In the genomic region with DNA sequence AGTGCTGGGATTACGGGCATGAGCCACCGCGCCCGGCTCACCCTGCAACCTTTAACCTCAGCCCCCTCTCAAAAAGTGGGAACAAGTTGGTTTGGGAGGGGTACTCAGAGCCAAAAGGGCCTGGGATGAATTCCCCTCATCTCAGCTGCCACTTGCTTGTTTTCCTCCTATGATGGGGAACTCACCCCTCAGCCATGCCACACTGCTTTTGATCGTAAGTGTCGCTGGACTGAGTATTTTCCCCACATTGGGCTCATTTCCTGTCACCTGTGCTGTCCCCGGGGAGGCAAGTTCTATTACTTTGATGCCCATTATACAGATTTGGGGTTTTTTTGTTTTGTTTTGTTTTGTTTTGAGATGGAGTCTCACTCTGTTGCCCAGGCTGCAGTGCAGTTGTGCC, we compare ENCODE assay signal across 21 cellular contexts. TPM values are rescaled to one million over a fixed set of nuclear protein-coding genes. Genes with fewer than 3 reads are reported as not detected.
DNase-seq lines count a peak whose midpoint lies in the region; ATAC-seq, FAIRE-seq and TF ChIP-seq lines count a peak whose summit lies in the region.
"Had no signal": no experiment of that assay in that cellular context is flagged by ENCODE, and none has a peak within 500 bp of the region (broad histone marks: within the 10 kb centered on the region; RNA-seq: fewer than 3 reads in every experiment).

No MANE protein-coding gene starts in this region.

- intact Hi-C loops in activated CD4-positive, alpha-beta T cell treated with anti-CD3 and anti-CD28 coated beads, Interleukin-2, amount 10 ng/mL, durations not matched to agents 24 days and 14 days (cut with micrococcal nuclease), result no loop called here
- intact Hi-C loops in activated T-helper 1 cell treated with anti-CD3 and anti-CD28 coated beads, Interleukin-12 subunit alpha, Interleukin-12 subunit beta, Interleukin-2, Interleukin-4 antibody, amounts not matched to agents 30 ng/mL and 10 ng/mL and 1 ng/mL, durations not matched to agents 14 hours and 24 hours and 36 hours (cut with micrococcal nuclease), result no loop called here

- ATAC-seq in naive thymus-derived CD8-positive, alpha-beta T cell, result no peak
- ATAC-seq in HG02610 (IDR thresholded peaks at IDR 0.05; ENCODE audit: unreplicated experiment), result no peak
- no peak for ATAC-seq in HG03378 (IDR thresholded peaks at IDR 0.05; ENCODE audit: unreplicated experiment)
- ATAC-seq: A549, foreskin keratinocyte had no signal

- DNase-seq in activated CD4-positive, alpha-beta T cell treated with anti-CD3 and anti-CD28 coated beads, Interleukin-2, amount 10 ng/mL, durations not matched to agents 24 days and 14 days, result peak; percentile 73
- DNase-seq in activated CD4-positive, alpha-beta T cell treated with anti-CD3 and anti-CD28 coated beads for 1 hour, result no peak
- no peak for DNase-seq in GM12891 (ENCODE audit: insufficient read length, low spot score)
- no peak for DNase-seq in activated T-helper 1 cell treated with anti-CD3 and anti-CD28 coated beads, Interleukin-12 subunit alpha, Interleukin-12 subunit beta, Interleukin-2, Interleukin-4 antibody, amounts not matched to agents 30 ng/mL and 10 ng/mL and 1 ng/mL, durations not matched to agents 14 hours and 24 hours and 36 hours (ENCODE audit: low spot score)
- DNase-seq in naive thymus-derived CD8-positive, alpha-beta T cell, result no peak
- DNase-seq in stimulated activated CD4-positive, alpha-beta T cell treated with anti-CD3 and anti-CD28 coated beads, Interleukin-4, amount 100 ng/mL, for 1 hour, result no peak
- DNase-seq: DMS79 treated with DMSO at 0.1 percent for 48 hours, foreskin keratinocyte, H7, KBM-7, mesendoderm, MV-4-11, NCI-H1930, NCI-H446 had no signal

- H3K27me3 Mint-ChIP-seq in activated CD4-positive, alpha-beta T cell treated with anti-CD3 and anti-CD28 coated beads, Interleukin-2, amount 10 ng/mL, durations not matched to agents 24 days and 14 days, result no peaks in the 10 kb centered on the region
- H3K27me3 Mint-ChIP-seq in activated T-helper 1 cell treated with anti-CD3 and anti-CD28 coated beads, Interleukin-12 subunit alpha, Interleukin-12 subunit beta, Interleukin-2, Interleukin-4 antibody, amounts not matched to agents 30 ng/mL and 10 ng/mL and 1 ng/mL, durations not matched to agents 14 hours and 24 hours and 36 hours (ENCODE audit: insufficient read depth), result no peaks in the 10 kb centered on the region
- no peaks in the 10 kb centered on the region for H3K27me3 Mint-ChIP-seq in naive thymus-derived CD8-positive, alpha-beta T cell

- peaks cover 40% of the 10 kb centered on the region for H3K4me1 Mint-ChIP-seq in activated CD4-positive, alpha-beta T cell treated with anti-CD3 and anti-CD28 coated beads, Interleukin-2, amount 10 ng/mL, durations not matched to agents 24 days and 14 days
- H3K4me1 Mint-ChIP-seq in activated T-helper 1 cell treated with anti-CD3 and anti-CD28 coated beads, Interleukin-12 subunit alpha, Interleukin-12 subunit beta, Interleukin-2, Interleukin-4 antibody, amounts not matched to agents 30 ng/mL and 10 ng/mL and 1 ng/mL, durations not matched to agents 14 hours and 24 hours and 36 hours (ENCODE audit: low read depth), result peaks cover 28% of the 10 kb centered on the region
- peaks cover 14 to 74% (median 63%) of the 10 kb centered on the region in 4 donors for H3K4me1 Mint-ChIP-seq in naive thymus-derived CD8-positive, alpha-beta T cell
- H3K4me1 Mint-ChIP-seq: neural crest cell had no signal

- TF ChIP-seq POLR2A in GM12891 (IDR thresholded peaks at IDR 0.05; ENCODE audit: low read depth, low read length), result no peak

- H3K27ac Mint-ChIP-seq in activated CD4-positive, alpha-beta T cell treated with anti-CD3 and anti-CD28 coated beads, Interleukin-2, amount 10 ng/mL, durations not matched to agents 24 days and 14 days, result peak overlapping the region; percentile 66
- H3K27ac Mint-ChIP-seq in activated T-helper 1 cell treated with anti-CD3 and anti-CD28 coated beads, Interleukin-12 subunit alpha, Interleukin-12 subunit beta, Interleukin-2, Interleukin-4 antibody, amounts not matched to agents 30 ng/mL and 10 ng/mL and 1 ng/mL, durations not matched to agents 14 hours and 24 hours and 36 hours, result peak overlapping the region; percentile 78
- H3K27ac Mint-ChIP-seq in naive thymus-derived CD8-positive, alpha-beta T cell, result peak overlapping the region; percentile 99 to 100 (median 100)

- FAIRE-seq in GM12891 (lab: Jason Lieb, UNC), result peak; percentile 51
- FAIRE-seq: A549 had no signal

- no peak overlapping the region for H3K4me3 Mint-ChIP-seq in activated CD4-positive, alpha-beta T cell treated with anti-CD3 and anti-CD28 coated beads, Interleukin-2, amount 10 ng/mL, durations not matched to agents 24 days and 14 days
- H3K4me3 Mint-ChIP-seq in activated T-helper 1 cell treated with anti-CD3 and anti-CD28 coated beads, Interleukin-12 subunit alpha, Interleukin-12 subunit beta, Interleukin-2, Interleukin-4 antibody, amounts not matched to agents 30 ng/mL and 10 ng/mL and 1 ng/mL, durations not matched to agents 14 hours and 24 hours and 36 hours, result no peak overlapping the region
- H3K4me3 Mint-ChIP-seq in naive thymus-derived CD8-positive, alpha-beta T cell, result peak overlapping the region; percentile 16 to 91 (median 80)
- H3K4me3 Mint-ChIP-seq: neural crest cell had no signal

- peaks cover 15% of the 10 kb centered on the region for H3K36me3 Mint-ChIP-seq in activated CD4-positive, alpha-beta T cell treated with anti-CD3 and anti-CD28 coated beads, Interleukin-2, amount 10 ng/mL, durations not matched to agents 24 days and 14 days (ENCODE audit: low read depth)
- H3K36me3 Mint-ChIP-seq in activated T-helper 1 cell treated with anti-CD3 and anti-CD28 coated beads, Interleukin-12 subunit alpha, Interleukin-12 subunit beta, Interleukin-2, Interleukin-4 antibody, amounts not matched to agents 30 ng/mL and 10 ng/mL and 1 ng/mL, durations not matched to agents 14 hours and 24 hours and 36 hours (ENCODE audit: low read depth), result peaks cover 16% of the 10 kb centered on the region
- H3K36me3 Mint-ChIP-seq in naive thymus-derived CD8-positive, alpha-beta T cell, result peaks cover 0 to 23% (median 7%) of the 10 kb centered on the region in 3 donors

- POLR2A ChIA-PET in naive thymus-derived CD8-positive, alpha-beta T cell (lab: Charles Lee), result interaction anchor here (0.7 to 11.8 kb wide), 11 partner anchors 11 to 363 kb away, joined by 3 to 376 read pairs (median 6); partner anchors contain the start of genes CIRBP, KISS1R, MED16 and R3HDM4

- H3K9me3 Mint-ChIP-seq in activated CD4-positive, alpha-beta T cell treated with anti-CD3 and anti-CD28 coated beads, Interleukin-2, amount 10 ng/mL, durations not matched to agents 24 days and 14 days, result no peaks in the 10 kb centered on the region
- no peaks in the 10 kb centered on the region for H3K9me3 Mint-ChIP-seq in activated T-helper 1 cell treated with anti-CD3 and anti-CD28 coated beads, Interleukin-12 subunit alpha, Interleukin-12 subunit beta, Interleukin-2, Interleukin-4 antibody, amounts not matched to agents 30 ng/mL and 10 ng/mL and 1 ng/mL, durations not matched to agents 14 hours and 24 hours and 36 hours
- no peaks in the 10 kb centered on the region for H3K9me3 Mint-ChIP-seq in naive thymus-derived CD8-positive, alpha-beta T cell
- H3K9me3 Mint-ChIP-seq: neural crest cell had no signal

RNA-seq across cellular contexts. Expression of gene R3HDM4, which starts 6.5 kb away (rescaled TPM):
- total RNA-seq in activated CD4-positive, alpha-beta T cell treated with anti-CD3 and anti-CD28 coated beads, Interleukin-2, amount 10 ng/mL, durations not matched to agents 24 days and 14 days, result 86.8 and 91.5 TPM in 2 replicates
- polyA plus RNA-seq in GM12891 (2012; ENCODE audit: low read depth, missing spikeins), result 35.8 TPM
- 94.3 and 96.4 TPM in 2 replicates for total RNA-seq in activated T-helper 1 cell treated with anti-CD3 and anti-CD28 coated beads, Interleukin-12 subunit alpha, Interleukin-12 subunit beta, Interleukin-2, Interleukin-4 antibody, amounts not matched to agents 30 ng/mL and 10 ng/mL and 1 ng/mL, durations not matched to agents 14 hours and 24 hours and 36 hours
- 100 to 1,000 TPM; 179 to 184 TPM for total RNA-seq in naive thymus-derived CD8-positive, alpha-beta T cell
- polyA plus RNA-seq in naive thymus-derived CD8-positive, alpha-beta T cell, result 100 to 1,000 TPM; 137 to 238 (median 182) TPM

RNA-seq across cellular contexts. Expression of gene KISS1R, which starts 10.7 kb away (rescaled TPM):
- 12.9 and 16.8 TPM in 2 replicates for total RNA-seq in activated CD4-positive, alpha-beta T cell treated with anti-CD3 and anti-CD28 coated beads, Interleukin-2, amount 10 ng/mL, durations not matched to agents 24 days and 14 days
- polyA plus RNA-seq in GM12891 (2012; ENCODE audit: low read depth, missing spikeins), result 0.63 TPM
- 6.8 and 8.9 TPM in 2 replicates for total RNA-seq in activated T-helper 1 cell treated with anti-CD3 and anti-CD28 coated beads, Interleukin-12 subunit alpha, Interleukin-12 subunit beta, Interleukin-2, Interleukin-4 antibody, amounts not matched to agents 30 ng/mL and 10 ng/mL and 1 ng/mL, durations not matched to agents 14 hours and 24 hours and 36 hours
- 1 to 10 TPM; 1.4 to 2.6 TPM for total RNA-seq in naive thymus-derived CD8-positive, alpha-beta T cell
- under 1 TPM; 0.18 to 0.58 (median 0.52) TPM for polyA plus RNA-seq in naive thymus-derived CD8-positive, alpha-beta T cell
- total RNA-seq: dermis microvascular lymphatic vessel endothelial cell, foreskin keratinocyte, prostate gland, thoracic aorta had no signal
- polyA plus RNA-seq: foreskin keratinocyte had no signal

RNA-seq across cellular contexts. Expression of gene RNU6-9, which starts 13.2 kb away (rescaled TPM):
- not detected in 2 replicates for total RNA-seq in activated CD4-positive, alpha-beta T cell treated with anti-CD3 and anti-CD28 coated beads, Interleukin-2, amount 10 ng/mL, durations not matched to agents 24 days and 14 days
- not detected for polyA plus RNA-seq in GM12891 (2012; ENCODE audit: low read depth, missing spikeins)
- total RNA-seq in activated T-helper 1 cell treated with anti-CD3 and anti-CD28 coated beads, Interleukin-12 subunit alpha, Interleukin-12 subunit beta, Interleukin-2, Interleukin-4 antibody, amounts not matched to agents 30 ng/mL and 10 ng/mL and 1 ng/mL, durations not matched to agents 14 hours and 24 hours and 36 hours, result not detected in 2 replicates
- total RNA-seq in naive thymus-derived CD8-positive, alpha-beta T cell, result not detected
- polyA plus RNA-seq in naive thymus-derived CD8-positive, alpha-beta T cell, result not detected
- total RNA-seq: dermis microvascular lymphatic vessel endothelial cell, foreskin keratinocyte, H7, neural crest cell, prostate gland, thoracic aorta had no signal
- polyA plus RNA-seq: A549, foreskin keratinocyte had no signal

RNA-seq across cellular contexts. Expression of gene MED16, which starts 13.5 kb away (rescaled TPM):
- 58.1 and 61.1 TPM in 2 replicates for total RNA-seq in activated CD4-positive, alpha-beta T cell treated with anti-CD3 and anti-CD28 coated beads, Interleukin-2, amount 10 ng/mL, durations not matched to agents 24 days and 14 days
- polyA plus RNA-seq in GM12891 (2012; ENCODE audit: low read depth, missing spikeins), result 25.2 TPM
- 62.1 and 62.5 TPM in 2 replicates for total RNA-seq in activated T-helper 1 cell treated with anti-CD3 and anti-CD28 coated beads, Interleukin-12 subunit alpha, Interleukin-12 subunit beta, Interleukin-2, Interleukin-4 antibody, amounts not matched to agents 30 ng/mL and 10 ng/mL and 1 ng/mL, durations not matched to agents 14 hours and 24 hours and 36 hours
- total RNA-seq in naive thymus-derived CD8-positive, alpha-beta T cell, result 10 to 100 TPM; 65.9 to 68.8 TPM
- 100 to 1,000 TPM in 1 of 3 donors, 10 to 100 TPM in 2; 54.3 to 117 (median 72.4) TPM for polyA plus RNA-seq in naive thymus-derived CD8-positive, alpha-beta T cell

RNA-seq across cellular contexts. Expression of gene ARID3A, which starts 19.4 kb away (rescaled TPM):
- 35.6 and 36.6 TPM in 2 replicates for total RNA-seq in activated CD4-positive, alpha-beta T cell treated with anti-CD3 and anti-CD28 coated beads, Interleukin-2, amount 10 ng/mL, durations not matched to agents 24 days and 14 days
- 24.1 TPM for polyA plus RNA-seq in GM12891 (2012; ENCODE audit: low read depth, missing spikeins)
- total RNA-seq in activated T-helper 1 cell treated with anti-CD3 and anti-CD28 coated beads, Interleukin-12 subunit alpha, Interleukin-12 subunit beta, Interleukin-2, Interleukin-4 antibody, amounts not matched to agents 30 ng/mL and 10 ng/mL and 1 ng/mL, durations not matched to agents 14 hours and 24 hours and 36 hours, result 32.5 and 35.0 TPM in 2 replicates
- total RNA-seq in naive thymus-derived CD8-positive, alpha-beta T cell, result 1 to 10 TPM; 3.5 to 5.0 TPM
- polyA plus RNA-seq in naive thymus-derived CD8-positive, alpha-beta T cell, result under 1 TPM; 0.09 to 0.58 (median 0.16) TPM

Comparison
In these comparisons a context has a peak if more than half of its experiments do, and no peak if none do; other contexts are left out.
1. H3K4me3 Mint-ChIP-seq: peak in naive thymus-derived CD8-positive, alpha-beta T cell (10 of 10); none in activated CD4-positive, alpha-beta T cell treated with anti-CD3 and anti-CD28 coated beads, Interleukin-2, amount 10 ng/mL, durations not matched to agents 24 days and 14 days (single experiment) and activated T-helper 1 cell treated with anti-CD3 and anti-CD28 coated beads, Interleukin-12 subunit alpha, Interleukin-12 subunit beta, Interleukin-2, Interleukin-4 antibody, amounts not matched to agents 30 ng/mL and 10 ng/mL and 1 ng/mL, durations not matched to agents 14 hours and 24 hours and 36 hours (single experiment).
2. Peak in every context shown above with its lines, with median percentiles within 50 percentile points of each other: H3K27ac Mint-ChIP-seq.